ENCODE assay signal across 15 cellular contexts in the genomic region with DNA sequence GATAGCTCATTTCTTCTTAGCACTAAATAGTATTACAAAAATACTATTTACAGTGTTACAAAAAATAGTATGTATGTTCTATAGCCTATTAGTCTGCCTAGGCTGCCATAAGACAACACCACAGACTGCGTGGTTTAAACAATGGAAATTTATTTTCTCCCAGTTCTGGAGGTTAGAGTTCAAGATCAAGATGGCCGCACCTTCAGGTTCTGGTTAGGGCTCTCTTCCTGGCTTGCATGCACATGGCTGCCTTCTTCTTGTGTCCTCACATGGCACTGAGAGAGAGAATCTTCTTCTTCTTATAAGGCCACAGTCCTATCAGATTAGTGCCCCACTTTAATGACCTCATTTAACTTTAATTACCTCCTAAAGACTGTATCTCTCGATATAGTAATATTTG. TPM values are rescaled to one million over a fixed set of nuclear protein-coding genes. Genes with fewer than 3 reads are reported as not detected.
DNase-seq lines count a peak whose midpoint lies in the region; ATAC-seq and TF ChIP-seq lines count a peak whose summit lies in the region.
"Had no signal": no experiment of that assay in that cellular context is flagged by ENCODE, and none has a peak within 500 bp of the region (broad histone marks: within the 10 kb centered on the region; RNA-seq: fewer than 3 reads in every experiment).

No MANE protein-coding gene starts in this region.

- no peak for DNase-seq in activated naive CD4-positive, alpha-beta T cell treated with anti-CD3 and anti-CD28 coated beads, Interleukin-2, amount 10 ng/mL, durations not matched to agents 7 days and 5 days
- no peak for DNase-seq in activated naive CD8-positive, alpha-beta T cell treated with anti-CD3 and anti-CD28 coated beads, Interleukin-2, amount 50 U/mL, for 24 hours
- no peak for DNase-seq in cerebellum (ENCODE audit: low spot score)
- DNase-seq: C1 segment of cervical spinal cord, GM23248, NCI-H187, NCI-H2107, NCI-H510A treated with DMSO at 0.1 percent for 48 hours, PC-9 had no signal

- H3K9me3 ChIP-seq in KOPT-K1 (ENCODE audit: insufficient read depth, low read length, poor library complexity, severe bottlenecking): no peaks in the 10 kb centered on the region
- H3K9me3 ChIP-seq in neutrophil: no peaks in the 10 kb centered on the region
- H3K9me3 ChIP-seq: HAP-1 had no signal

- H3K4me1 ChIP-seq in neutrophil (ENCODE audit: control insufficient read depth in 1 of 2, insufficient read depth in 1 of 2, low read depth in 1 of 2, low read length in 1 of 2): peaks cover 75 to 78% of the 10 kb centered on the region in 2 experiments

- H3K27me3 Mint-ChIP-seq in activated naive CD4-positive, alpha-beta T cell treated with anti-CD3 and anti-CD28 coated beads, Interleukin-2, amount 50 U/mL, for 24 hours: no peaks in the 10 kb centered on the region
- no peaks in the 10 kb centered on the region for H3K27me3 Mint-ChIP-seq in activated naive CD4-positive, alpha-beta T cell treated with anti-CD3 and anti-CD28 coated beads, Interleukin-2, amount 10 ng/mL, durations not matched to agents 7 days and 5 days
- no peaks in the 10 kb centered on the region for H3K27me3 Mint-ChIP-seq in activated naive CD8-positive, alpha-beta T cell treated with anti-CD3 and anti-CD28 coated beads, Interleukin-2, amount 50 U/mL, for 24 hours

- peak overlapping the region; percentile 74 for H3K27ac ChIP-seq in KOPT-K1 (ENCODE audit: low read depth, low read length, poor library complexity, severe bottlenecking)
- H3K27ac ChIP-seq in neutrophil: peak overlapping the region; percentile 83
- H3K27ac ChIP-seq: GM23248, PC-9, RWPE1 had no signal

- no peak overlapping the region for H3K4me3 ChIP-seq in neutrophil (ENCODE audit: low read depth in 1 of 2, low read length in 1 of 2)
- H3K4me3 ChIP-seq: GM23248, HAP-1, PC-9 had no signal

- peak overlapping the region; percentile 31 for H3K4me3 Mint-ChIP-seq in activated naive CD4-positive, alpha-beta T cell treated with anti-CD3 and anti-CD28 coated beads, Interleukin-2, amount 50 U/mL, for 24 hours
- H3K4me3 Mint-ChIP-seq in activated naive CD4-positive, alpha-beta T cell treated with anti-CD3 and anti-CD28 coated beads, Interleukin-2, amount 10 ng/mL, durations not matched to agents 7 days and 5 days: no peak overlapping the region
- no peak overlapping the region for H3K4me3 Mint-ChIP-seq in activated naive CD8-positive, alpha-beta T cell treated with anti-CD3 and anti-CD28 coated beads, Interleukin-2, amount 50 U/mL, for 24 hours

- H3K4me1 Mint-ChIP-seq in activated naive CD4-positive, alpha-beta T cell treated with anti-CD3 and anti-CD28 coated beads, Interleukin-2, amount 50 U/mL, for 24 hours: peaks cover 44% of the 10 kb centered on the region
- peaks cover 38% of the 10 kb centered on the region for H3K4me1 Mint-ChIP-seq in activated naive CD4-positive, alpha-beta T cell treated with anti-CD3 and anti-CD28 coated beads, Interleukin-2, amount 10 ng/mL, durations not matched to agents 7 days and 5 days
- peaks cover 32% of the 10 kb centered on the region for H3K4me1 Mint-ChIP-seq in activated naive CD8-positive, alpha-beta T cell treated with anti-CD3 and anti-CD28 coated beads, Interleukin-2, amount 50 U/mL, for 24 hours

- no peaks in the 10 kb centered on the region for H3K27me3 ChIP-seq in neutrophil

- no peaks in the 10 kb centered on the region for H3K9me3 Mint-ChIP-seq in activated naive CD4-positive, alpha-beta T cell treated with anti-CD3 and anti-CD28 coated beads, Interleukin-2, amount 50 U/mL, for 24 hours
- no peaks in the 10 kb centered on the region for H3K9me3 Mint-ChIP-seq in activated naive CD4-positive, alpha-beta T cell treated with anti-CD3 and anti-CD28 coated beads, Interleukin-2, amount 10 ng/mL, durations not matched to agents 7 days and 5 days
- H3K9me3 Mint-ChIP-seq in activated naive CD8-positive, alpha-beta T cell treated with anti-CD3 and anti-CD28 coated beads, Interleukin-2, amount 50 U/mL, for 24 hours: no peaks in the 10 kb centered on the region

- TF ChIP-seq CTCF in neutrophil (IDR thresholded peaks at IDR 0.05): no peak

- peaks cover 2% of the 10 kb centered on the region for H3K36me3 Mint-ChIP-seq in activated naive CD4-positive, alpha-beta T cell treated with anti-CD3 and anti-CD28 coated beads, Interleukin-2, amount 50 U/mL, for 24 hours
- H3K36me3 Mint-ChIP-seq in activated naive CD4-positive, alpha-beta T cell treated with anti-CD3 and anti-CD28 coated beads, Interleukin-2, amount 10 ng/mL, durations not matched to agents 7 days and 5 days: peaks cover 5% of the 10 kb centered on the region
- peaks cover 5% of the 10 kb centered on the region for H3K36me3 Mint-ChIP-seq in activated naive CD8-positive, alpha-beta T cell treated with anti-CD3 and anti-CD28 coated beads, Interleukin-2, amount 50 U/mL, for 24 hours (ENCODE audit: low read depth)

- CTCF ChIA-PET in activated naive CD4-positive, alpha-beta T cell treated with anti-CD3 and anti-CD28 coated beads, Interleukin-2, amount 10 ng/mL, durations not matched to agents 7 days and 5 days (lab: Charles Lee): interaction anchor here (1.6 kb wide), 1 partner anchor 22 kb away, joined by 5 read pairs; no protein-coding TSS in a partner anchor

- H3K36me3 ChIP-seq in KOPT-K1 (ENCODE audit: insufficient read depth, low read length) (no peaks in the 10 kb centered on the region), neutrophil (no peaks in the 10 kb centered on the region)

- H3K27ac Mint-ChIP-seq in activated naive CD4-positive, alpha-beta T cell treated with anti-CD3 and anti-CD28 coated beads, Interleukin-2, amount 50 U/mL, for 24 hours: no peak overlapping the region
- no peak overlapping the region for H3K27ac Mint-ChIP-seq in activated naive CD4-positive, alpha-beta T cell treated with anti-CD3 and anti-CD28 coated beads, Interleukin-2, amount 10 ng/mL, durations not matched to agents 7 days and 5 days
- peak overlapping the region; percentile 9 for H3K27ac Mint-ChIP-seq in activated naive CD8-positive, alpha-beta T cell treated with anti-CD3 and anti-CD28 coated beads, Interleukin-2, amount 50 U/mL, for 24 hours

- ATAC-seq in activated naive CD8-positive, alpha-beta T cell treated with anti-CD3 and anti-CD28 coated beads, Interleukin-2, amount 50 U/mL, for 24 hours: no peak
- ATAC-seq in HG02763 (IDR thresholded peaks at IDR 0.05; ENCODE audit: unreplicated experiment): no peak

RNA-seq across cellular contexts. Expression of gene ATF6, which starts 4.1 kb away (rescaled TPM):
- total RNA-seq in cerebellum: 29.0 TPM

RNA-seq across cellular contexts. Expression of gene DUSP12, which starts 20.7 kb away (rescaled TPM):
- 70.4 TPM for total RNA-seq in cerebellum

RNA-seq across cellular contexts. Expression of gene FCRLB, which starts 48.9 kb away (rescaled TPM):
- total RNA-seq in cerebellum: 1.4 TPM
